11 cellular contexts compared by ENCODE assay signal in genomic region chr10:31864834-31865518, GRCh38.
DNase-seq lines count a peak whose midpoint lies in the region; ATAC-seq and TF ChIP-seq lines count a peak whose summit lies in the region.
"Had no signal": no experiment of that assay in that cellular context is flagged by ENCODE, and none has a peak within 500 bp of the region (broad histone marks: within the 10 kb centered on the region; RNA-seq: fewer than 3 reads in every experiment).

No MANE protein-coding gene starts in this region.

- DNase-seq in GM23248: peak; percentile 50
- no peak for DNase-seq in SK-N-SH
- peak; percentile 58 for DNase-seq in iPS DF 4.7 (ENCODE audit: extremely low read depth, low spot score)
- no peak for DNase-seq in gastrocnemius medialis
- DNase-seq in C1 segment of cervical spinal cord (lab: John Stamatoyannopoulos, UW): no peak
- DNase-seq in stimulated activated CD4-positive, alpha-beta T cell treated with anti-CD3 and anti-CD28 coated beads, Interleukin-1b, Interleukin-23, amount 100 ng/mL, for 48 hours: no peak
- DNase-seq in stimulated activated CD4-positive, alpha-beta T cell treated with anti-CD3 and anti-CD28 coated beads, Interleukin-4, amount 100 ng/mL, for 1 hour: no peak
- no peak for DNase-seq in ovary
- DNase-seq: KG1, SHP77 treated with DMSO at 0.1 percent for 48 hours had no signal

- POLR2A ChIA-PET in SK-N-SH (lab: Yijun Ruan, JAX): no interaction called here

- intact Hi-C loops in gastrocnemius medialis (cut with DNase I; ENCODE audit: low total_unique reads): loop anchor here (5.0 to 10.0 kb wide), 2 partner anchors 62 to 510 kb away; partner anchors contain the start of gene ARHGAP12
- intact Hi-C loops in ovary (cut with DNase I): loop anchor here in 3 of 4 donors (10.0 kb wide), 2 partner anchors 60 to 80 kb away; partner anchors contain the start of gene ARHGAP12 (in 1 of the 3)

- peak overlapping the region; percentile 45 for H3K9ac ChIP-seq in GM23248
- H3K9ac ChIP-seq in SK-N-SH: no peak overlapping the region

- no peak for ATAC-seq in gastrocnemius medialis

- no peaks in the 10 kb centered on the region for H3K27me3 ChIP-seq in GM23248 (replicated peaks; ENCODE audit: insufficient read depth)
- no peaks in the 10 kb centered on the region for H3K27me3 ChIP-seq in SK-N-SH (ENCODE audit: insufficient read depth)
- no peaks in the 10 kb centered on the region for H3K27me3 ChIP-seq in gastrocnemius medialis
- no peaks in the 10 kb centered on the region for H3K27me3 ChIP-seq in ovary

- H3K4me1 ChIP-seq in GM23248 (ENCODE audit: insufficient read depth) (peaks cover 34% of the 10 kb centered on the region), SK-N-SH (ENCODE audit: control insufficient read depth in 1 of 2, insufficient read depth in 2 of 2, low read depth in 1 of 2, low read length in 1 of 2) (peaks cover 3 to 16% of the 10 kb centered on the region in 2 experiments; a peak in 3 of 4 replicates), gastrocnemius medialis (peaks cover 28 to 32% of the 10 kb centered on the region in 2 donors), ovary (ENCODE audit: insufficient read depth) (peaks cover 2% of the 10 kb centered on the region)

- no peaks in the 10 kb centered on the region for H3K36me3 ChIP-seq in GM23248 (ENCODE audit: low read depth)
- peaks cover 10 to 18% of the 10 kb centered on the region in 2 experiments for H3K36me3 ChIP-seq in SK-N-SH (replicated peaks in 1 of 2; ENCODE audit: control insufficient read depth in 1 of 2, insufficient read depth in 2 of 2, low read length in 1 of 2)
- H3K36me3 ChIP-seq in gastrocnemius medialis: no peaks in the 10 kb centered on the region
- H3K36me3 ChIP-seq in ovary: no peaks in the 10 kb centered on the region

- H3K79me2 ChIP-seq in GM23248 (ENCODE audit: insufficient read depth) (peaks cover 100% of the 10 kb centered on the region), SK-N-SH (ENCODE audit: insufficient read depth) (peaks cover 74% of the 10 kb centered on the region)

- TF ChIP-seq CTCF in SK-N-SH (IDR thresholded peaks at IDR 0.05): no peak
- TF ChIP-seq CTCF in gastrocnemius medialis (IDR thresholded peaks at IDR 0.05 in 4 of 5, conservative IDR thresholded peaks at IDR 0.05 in 1 of 5): no peak
- no peak for TF ChIP-seq CTCF in ovary (IDR thresholded peaks at IDR 0.05)

- in situ Hi-C loops in GM23248 (cut with MboI): no loop called here
- in situ Hi-C loops in gastrocnemius medialis (cut with MboI; ENCODE audit: low sequenced_read_pairs in 4 of 4): loop anchor here in 3 of 4 donors (5.0 to 25.0 kb wide), 3 partner anchors 82 to 147 kb away; no protein-coding TSS in a partner anchor

- CTCF ChIA-PET in SK-N-SH (lab: Yijun Ruan, JAX): no interaction called here

- H3K9me2 ChIP-seq in GM23248 (ENCODE audit: insufficient read depth): no peaks in the 10 kb centered on the region
- no peaks in the 10 kb centered on the region for H3K9me2 ChIP-seq in SK-N-SH

- TF ChIP-seq RAD21 in SK-N-SH (IDR thresholded peaks at IDR 0.05; ENCODE audit: low read length): no peak

- 0 out of 2 replicates have a peak overlapping the region, but pooled peaks have one; percentile 13 for H3K27ac ChIP-seq in GM23248
- H3K27ac ChIP-seq in SK-N-SH (ENCODE audit: low read depth in 2 of 2, low read length in 1 of 2): no peak overlapping the region; a peak in 1 of 4 replicates
- H3K27ac ChIP-seq in gastrocnemius medialis: peak overlapping the region in 3 of 4 donors; percentile 31 to 44 (median 41)
- H3K27ac ChIP-seq in ovary: no peak overlapping the region

- 34 to 35% methylated on average over 5 of the region's 5 CpGs for WGBS in GM23248 (ENCODE audit: low coverage in 1 of 2, low lambda C conversion rate in 2 of 2, missing lambda C conversion rate in 2 of 2), 2 experiments
- WGBS in SK-N-SH (ENCODE audit: low lambda C conversion rate): 70% methylated on average over 5 of the region's 5 CpGs
- WGBS in ovary, 3 donors: 16 to 26% (median 20%) methylated on average over 5 of the region's 5 CpGs

- no peak for TF ChIP-seq EP300 in SK-N-SH (IDR thresholded peaks at IDR 0.05; ENCODE audit: borderline replicate concordance in 1 of 2, low read depth in 1 of 2, low read length in 1 of 2)
- no peak for TF ChIP-seq EP300 in ovary (IDR thresholded peaks at IDR 0.05)

- TF ChIP-seq POLR2A in gastrocnemius medialis (IDR thresholded peaks at IDR 0.05): no peak
- no peak for TF ChIP-seq POLR2A in ovary (IDR thresholded peaks at IDR 0.05)

- H2AFZ ChIP-seq in GM23248: no peak overlapping the region; the same call in 1 of the 2 replicates
- no peak overlapping the region for H2AFZ ChIP-seq in SK-N-SH (ENCODE audit: low read depth)

- H3K4me2 ChIP-seq in GM23248 (ENCODE audit: unreplicated experiment): peak overlapping the region; percentile 70
- H3K4me2 ChIP-seq in SK-N-SH: 0 out of 2 replicates have a peak overlapping the region, but pooled peaks have one; percentile 39

- H3F3A ChIP-seq in GM23248 (ENCODE audit: insufficient read depth) (peaks cover 20% of the 10 kb centered on the region; the same call in 1 of the 2 replicates), SK-N-SH (replicated peaks; ENCODE audit: insufficient read depth) (peaks cover 12% of the 10 kb centered on the region)

- H4K20me1 ChIP-seq in GM23248 (ENCODE audit: insufficient read depth): peaks cover 4% of the 10 kb centered on the region; the same call in 1 of the 2 replicates
- H4K20me1 ChIP-seq in SK-N-SH (ENCODE audit: insufficient read depth): peaks cover 46% of the 10 kb centered on the region

- H3K9me3 ChIP-seq in GM23248 (ENCODE audit: low read depth) (no peaks in the 10 kb centered on the region), SK-N-SH (no peaks in the 10 kb centered on the region), gastrocnemius medialis (no peaks in the 10 kb centered on the region), ovary (no peaks in the 10 kb centered on the region)

- H3K4me3 ChIP-seq in GM23248 (peak overlapping the region; percentile 42), SK-N-SH (ENCODE audit: low read depth in 2 of 2, low read length in 1 of 2) (no peak overlapping the region), gastrocnemius medialis (peak overlapping the region; percentile 1 to 22 (median 4)), ovary (no peak overlapping the region)
- H3K4me3 ChIP-seq: skin epidermis had no signal

TF ChIP-seq in SK-N-SH, 30 proteins besides CTCF, POLR2A, EP300 and RAD21:
- TF ChIP-seq RFX5 (IDR thresholded peaks at IDR 0.05; ENCODE audit: low read length) (peak; percentile 71; the same call in 1 of the 2 replicates), TEAD4 (IDR thresholded peaks at IDR 0.05; ENCODE audit: borderline replicate concordance, insufficient read depth) (no peak)

Comparison
In these comparisons a context has a peak if more than half of its experiments do, and no peak if none do; other contexts are left out.
1. DNase-seq: peak in GM23248 (single experiment) and iPS DF 4.7 (single experiment); none in SK-N-SH (single experiment), gastrocnemius medialis (0 of 2), C1 segment of cervical spinal cord (0 of 14), stimulated activated CD4-positive, alpha-beta T cell treated with anti-CD3 and anti-CD28 coated beads, Interleukin-1b, Interleukin-23, amount 100 ng/mL, for 48 hours (single experiment), stimulated activated CD4-positive, alpha-beta T cell treated with anti-CD3 and anti-CD28 coated beads, Interleukin-4, amount 100 ng/mL, for 1 hour (single experiment) and ovary (0 of 5).
2. H3K27ac ChIP-seq: peak in GM23248 (single experiment) and gastrocnemius medialis (3 of 4); none in SK-N-SH (0 of 2) and ovary (0 of 2).
3. H3K4me3 ChIP-seq: peak in GM23248 (single experiment) and gastrocnemius medialis (4 of 4); none in SK-N-SH (0 of 2) and ovary (single experiment).